8 cellular contexts compared by ENCODE assay signal in the genomic region with DNA sequence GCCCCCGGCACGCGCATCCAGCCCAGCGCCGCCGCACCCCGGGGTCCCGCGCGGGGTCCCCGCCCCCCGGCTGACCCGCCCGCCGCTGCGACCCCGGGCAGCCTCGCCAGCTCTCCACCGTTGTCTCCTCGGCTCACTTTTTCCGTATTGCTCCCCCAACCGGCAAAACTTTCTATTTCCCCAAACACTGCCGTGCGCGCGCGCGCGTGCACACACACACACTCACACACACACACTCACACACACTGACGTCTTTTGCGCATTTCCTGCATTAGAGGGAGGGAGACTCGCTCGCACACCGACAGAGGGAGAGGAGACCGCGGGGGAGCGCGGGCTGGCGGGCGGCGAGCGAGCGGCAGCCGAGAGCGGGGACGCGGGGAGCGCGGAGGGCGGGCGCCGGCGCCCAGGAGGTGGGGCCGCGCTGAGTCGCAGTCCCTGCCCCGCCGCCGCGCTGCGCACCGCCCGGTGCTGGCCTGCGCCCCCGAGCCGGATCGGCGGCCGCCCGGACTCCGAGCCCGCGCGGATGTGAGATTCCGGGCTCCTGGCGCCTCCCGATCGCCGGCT. TPM values are rescaled to one million over a fixed set of nuclear protein-coding genes. Genes with fewer than 3 reads are reported as not detected.
DNase-seq lines count a peak whose midpoint lies in the region; ATAC-seq and TF ChIP-seq lines count a peak whose summit lies in the region.

No MANE protein-coding gene starts in this region.

- intact Hi-C loops in heart left ventricle (cut with DNase I) (loop anchor here in 6 of 10 donors (2.0 to 5.0 kb wide), 7 partner anchors 56 to 231 kb away; no protein-coding TSS in a partner anchor), posterior cingulate gyrus (cut with DNase I) (loop anchor here (10.0 kb wide), 1 partner anchor 54 kb away; no protein-coding TSS in a partner anchor)

- H3K27ac ChIP-seq in adipose tissue (ENCODE audit: low read depth, low read length): peak overlapping the region; percentile 94
- peak overlapping the region; percentile 97 to 100 (median 100) for H3K27ac ChIP-seq in heart left ventricle

- H3K27ac Mint-ChIP-seq in type B pancreatic cell: peak overlapping the region; percentile 96

- DNase-seq in NB4 (ENCODE audit: low read depth): peak; percentile 93
- DNase-seq in SW480 (ENCODE audit: low spot score): peak; percentile 93
- DNase-seq in heart left ventricle: peak; percentile 93 to 97 (median 96)
- peak; percentile 85 to 98 (median 91) for DNase-seq in posterior cingulate gyrus
- peak; percentile 93 for DNase-seq in type B pancreatic cell (ENCODE audit: extremely low spot score, unreplicated experiment)

- H3K4me3 ChIP-seq in NB4 (ENCODE audit: low read depth, low read length) (peak overlapping the region; percentile 73), heart left ventricle (peak overlapping the region; percentile 54 to 95 (median 84))

- TF ChIP-seq POLR2A in NB4 (IDR thresholded peaks at IDR 0.05; ENCODE audit: extremely low read depth, insufficient read length) (peak; percentile 56), heart left ventricle (IDR thresholded peaks at IDR 0.05) (peak in 1 of 2 donors; percentile 88)

- peaks cover 24% of the 10 kb centered on the region for H3K4me1 Mint-ChIP-seq in type B pancreatic cell (ENCODE audit: unreplicated experiment)

- H3K4me3 Mint-ChIP-seq in type B pancreatic cell: peak overlapping the region; percentile 98

- no peaks in the 10 kb centered on the region for H3K9me3 ChIP-seq in heart left ventricle

- no peaks in the 10 kb centered on the region for H3K27me3 ChIP-seq in heart left ventricle

- peaks cover 5% of the 10 kb centered on the region for H3K36me3 Mint-ChIP-seq in type B pancreatic cell

- 0 to 1% (median 1%) methylated on average over 61 to 77 of the region's 79 CpGs for WGBS in adipose tissue, 3 donors
- WGBS in heart left ventricle, 4 donors: 0 to 1% (median 0%) methylated on average over 30 to 79 of the region's 79 CpGs

- peaks cover 34% of the 10 kb centered on the region for H3K27me3 Mint-ChIP-seq in type B pancreatic cell

- H3K36me3 ChIP-seq in heart left ventricle: no peaks in the 10 kb centered on the region

- H3K9me3 Mint-ChIP-seq in type B pancreatic cell: no peaks in the 10 kb centered on the region

- peaks cover 4 to 43% (median 34%) of the 10 kb centered on the region in 12 donors for H3K4me1 ChIP-seq in heart left ventricle

- ATAC-seq in HG02571 (IDR thresholded peaks at IDR 0.05; ENCODE audit: unreplicated experiment) (peak; percentile 66), heart left ventricle (peak; percentile 71 to 88 (median 82))

- peak; percentile 34; the same call in 2 of the 3 replicates for TF ChIP-seq CTCF in GM12872 (IDR thresholded peaks at IDR 0.05; ENCODE audit: insufficient read depth, low read depth, low read length)
- peak; percentile 14 for TF ChIP-seq CTCF in NB4 (IDR thresholded peaks at IDR 0.05; ENCODE audit: low read depth, low read length)
- peak in 10 of 12 donors; percentile 9 to 56 (median 43) for TF ChIP-seq CTCF in heart left ventricle (IDR thresholded peaks at IDR 0.05)
- peak; percentile 58 for TF ChIP-seq CTCF in type B pancreatic cell (conservative IDR thresholded peaks at IDR 0.05)

RNA-seq across cellular contexts. Expression of a gene that starts 0.5 kb away (rescaled TPM):
- polyA plus RNA-seq in adipose tissue (1 to 10 TPM; 2.8 to 4.6 (median 3.5) TPM), heart left ventricle (10 to 100 TPM in 1 of 2 donors, 1 to 10 TPM in 1; 4.1 to 16.1 TPM)
- total RNA-seq in heart left ventricle (10 to 100 TPM in 8 of 9 donors, 1 to 10 TPM in 1; 7.8 to 22.3 (median 16.4) TPM), type B pancreatic cell (ENCODE audit: low replicate concordance) (9.5 and 21.2 TPM in 2 replicates)

RNA-seq across cellular contexts. Expression of a gene that starts 39.9 kb away (rescaled TPM):
- polyA plus RNA-seq in adipose tissue (1 to 10 TPM; 4.7 to 5.2 (median 4.9) TPM), heart left ventricle (1 to 10 TPM; 3.0 to 3.8 TPM)
- total RNA-seq in heart left ventricle (10 to 100 TPM in 6 of 9 donors, 1 to 10 TPM in 3; 4.6 to 16.9 (median 11.2) TPM), type B pancreatic cell (ENCODE audit: low replicate concordance) (10.7 and 19.3 TPM in 2 replicates)

Comparison
In these comparisons a context has a peak if more than half of its experiments do, and no peak if none do; other contexts are left out.
1. Peak in every context shown above with its lines: DNase-seq, ATAC-seq, H3K4me3 ChIP-seq and H3K27ac ChIP-seq.